26 cellular contexts compared by ENCODE assay signal in genomic region chr10:101646369-101646768, GRCh38. TPM values are rescaled to one million over a fixed set of nuclear protein-coding genes. Genes with fewer than 3 reads are reported as not detected.
DNase-seq lines count a peak whose midpoint lies in the region; FAIRE-seq and TF ChIP-seq lines count a peak whose summit lies in the region.
"Had no signal": no experiment of that assay in that cellular context is flagged by ENCODE, and none has a peak within 500 bp of the region (broad histone marks: within the 10 kb centered on the region; RNA-seq: fewer than 3 reads in every experiment).

No MANE protein-coding gene starts in this region.

- H3K36me3 ChIP-seq in H7 (replicated peaks; ENCODE audit: control insufficient read depth, insufficient read depth, low read length): peaks cover 1% of the 10 kb centered on the region
- H3K36me3 ChIP-seq: prostate gland had no signal

- no peak for TF ChIP-seq CTCF in foreskin fibroblast (IDR thresholded peaks at IDR 0.05; ENCODE audit: low read depth, low read length)

- no peak overlapping the region for H3K4me3 ChIP-seq in H7 (ENCODE audit: insufficient read depth, low read depth, low read length)
- H3K4me3 ChIP-seq in foreskin fibroblast (ENCODE audit: low read depth in 1 of 2, low read length in 2 of 2): no peak overlapping the region
- H3K4me3 ChIP-seq: A549, BLaER1, prostate gland, SJCRH30 had no signal

- FAIRE-seq in frontal cortex (lab: Jason Lieb, UNC): no peak
- FAIRE-seq: A549 had no signal

- DNase-seq in H7 (peak; percentile 35), frontal cortex (ENCODE audit: low spot score in 2 of 2) (peak; percentile 17 to 49), inferior parietal cortex (ENCODE audit: extremely low spot score) (peak; percentile 23), putamen (ENCODE audit: low spot score) (peak; percentile 68), NCI-H2029 treated with DMSO at 0.1 percent for 48 hours (lab: John Stamatoyannopoulos, UW) (no peak), kidney tubule cell (ENCODE audit: low spot score) (no peak), foreskin fibroblast (no peak), HK-2 (ENCODE audit: unreplicated experiment) (no peak)
- DNase-seq: activated CD4-positive, alpha-beta T cell treated with anti-CD3 and anti-CD28 coated beads for 1 hour; activated CD8-positive, alpha-beta memory T cell treated with anti-CD3 and anti-CD28 coated beads for 24 hours; activated naive CD4-positive, alpha-beta T cell treated with Interleukin-2 at 50 U/mL for 16 hours; activated T-cell treated with anti-CD3 and anti-CD28 coated beads, Interleukin-2, amount 50 U/mL, for 4 hours; Calu3; cerebellar nuclear complex; foreskin keratinocyte; mesendoderm; natural killer cell; NCI-H1092; NCI-H1930; PC-3; SJCRH30; stimulated activated CD4-positive, alpha-beta T cell treated with anti-CD3 and anti-CD28 coated beads, Interleukin-4, amount 100 ng/mL, for 24 hours; T-cell had no signal

- H3K27me3 ChIP-seq in H7 (ENCODE audit: control insufficient read depth, insufficient read depth, low read length): no peaks in the 10 kb centered on the region
- H3K27me3 ChIP-seq: BLaER1, foreskin keratinocyte, SJCRH30 had no signal

RNA-seq across cellular contexts. Expression of gene FBXW4, which starts 48.6 kb away (rescaled TPM):
- 25.2 and 25.4 TPM in 2 replicates for total RNA-seq in H7 (2014; rRNA removed; shearing (Covaris generic))
- 75.4 TPM for total RNA-seq in frontal cortex

RNA-seq across cellular contexts. Expression of gene DPCD, which starts 58.2 kb away (rescaled TPM):
- total RNA-seq in H7 (2014; rRNA removed; shearing (Covaris generic)): 33.4 and 48.7 TPM in 2 replicates
- total RNA-seq in frontal cortex: 28.5 TPM

RNA-seq across cellular contexts. Expression of gene POLL, which starts 58.3 kb away (rescaled TPM):
- total RNA-seq in H7 (2014; rRNA removed; shearing (Covaris generic)): 24.9 and 25.0 TPM in 2 replicates
- total RNA-seq in frontal cortex: 6.5 TPM

Comparison
In these comparisons a context has a peak if more than half of its experiments do, and no peak if none do; other contexts are left out.
1. DNase-seq: peak in H7 (single experiment), frontal cortex (2 of 2), inferior parietal cortex (single experiment) and putamen (single experiment); none in NCI-H2029 treated with DMSO at 0.1 percent for 48 hours (single experiment), kidney tubule cell (single experiment), foreskin fibroblast (0 of 2) and HK-2 (single experiment).